1 cellular context compared by ENCODE assay signal in genomic region chr3:3059637-3060036, GRCh38.
TF ChIP-seq lines count a peak whose summit lies in the region.

No MANE protein-coding gene starts in this region.

TF ChIP-seq in GM23338, 12 proteins besides CTCF, POLR2A, EP300 and RAD21:
- TF ChIP-seq EZH2 (IDR thresholded peaks at IDR 0.05; ENCODE audit: low read depth, unreplicated experiment): no peak
- no peak for TF ChIP-seq REST (IDR thresholded peaks at IDR 0.05; ENCODE audit: unreplicated experiment)
- TF ChIP-seq JUNB (IDR thresholded peaks at IDR 0.05; ENCODE audit: unreplicated experiment): no peak
- TF ChIP-seq STAT1 (IDR thresholded peaks at IDR 0.05; ENCODE audit: unreplicated experiment): no peak
- TF ChIP-seq ZNF114 (CRISPR knock-in tag; IDR thresholded peaks at IDR 0.05): no peak
- no peak for TF ChIP-seq NANOG (IDR thresholded peaks at IDR 0.05; ENCODE audit: borderline replicate concordance)
- TF ChIP-seq ETS1 (IDR thresholded peaks at IDR 0.05): no peak
- TF ChIP-seq CREB1 (CRISPR knock-in tag; IDR thresholded peaks at IDR 0.05; ENCODE audit: low read depth): no peak
- no peak for TF ChIP-seq EZH2phosphoT487 (IDR thresholded peaks at IDR 0.05; ENCODE audit: unreplicated experiment)
- no peak for TF ChIP-seq ZNF331 (CRISPR knock-in tag; IDR thresholded peaks at IDR 0.05; ENCODE audit: low read depth)
- no peak for TF ChIP-seq ZNF462 (CRISPR knock-in tag; IDR thresholded peaks at IDR 0.05)
- no peak for TF ChIP-seq POLR2AphosphoS5 (IDR thresholded peaks at IDR 0.05; ENCODE audit: low read depth)
